8 cellular contexts compared by ENCODE assay signal in genomic region chr16:610513-611381, GRCh38. TPM values are rescaled to one million over a fixed set of nuclear protein-coding genes. Genes with fewer than 3 reads are reported as not detected.
DNase-seq lines count a peak whose midpoint lies in the region; ATAC-seq and TF ChIP-seq lines count a peak whose summit lies in the region.

No MANE protein-coding gene starts in this region.

- intact Hi-C loops in activated CD4-positive, alpha-beta memory T cell treated with anti-CD3 and anti-CD28 coated beads for 36 hours (cut with micrococcal nuclease), result loop anchor here (1.0 kb wide), 1 partner anchor 31 kb away; no protein-coding TSS in a partner anchor
- intact Hi-C loops in transverse colon (cut with DNase I; ENCODE audit: low total_unique reads), result no loop called here

- no peaks in the 10 kb centered on the region for H3K27me3 Mint-ChIP-seq in T-helper 2 cell treated with Interferon-gamma antibody and Interleukin-4, amounts not matched to agents 5 μg/mL and 100 μg/mL, for 36 hours (ENCODE audit: low read depth)
- no peaks in the 10 kb centered on the region for H3K27me3 Mint-ChIP-seq in activated CD4-positive, alpha-beta memory T cell treated with anti-CD3 and anti-CD28 coated beads for 36 hours
- H3K27me3 Mint-ChIP-seq in endothelial cell (ENCODE audit: unreplicated experiment) (peaks cover 8% of the 10 kb centered on the region), nephron progenitor cell (ENCODE audit: low read depth, poor library complexity) (peaks cover 3% of the 10 kb centered on the region)

- H3K4me3 ChIP-seq in transverse colon, result no peak overlapping the region

- H3K27ac ChIP-seq in transverse colon, result peak overlapping the region in 3 of 4 donors; percentile 10 to 43 (median 31)

- TF ChIP-seq POLR2A in transverse colon (IDR thresholded peaks at IDR 0.05), result no peak

- 65% methylated on average over 26 of the region's 28 CpGs; no CpG with 5 or more reads in 1 of the 2 donors for WGBS in transverse colon (ENCODE audit: low coverage in 1 of 2), 2 donors

- H3K4me1 ChIP-seq in transverse colon, result peaks cover 0 to 22% (median 11%) of the 10 kb centered on the region in 4 donors

- ATAC-seq in GM18868 (IDR thresholded peaks at IDR 0.05; ENCODE audit: unreplicated experiment) (no peak), GM19395 (IDR thresholded peaks at IDR 0.05; ENCODE audit: unreplicated experiment) (no peak)

- no peak overlapping the region for H3K27ac Mint-ChIP-seq in T-helper 2 cell treated with Interferon-gamma antibody and Interleukin-4, amounts not matched to agents 5 μg/mL and 100 μg/mL, for 36 hours
- H3K27ac Mint-ChIP-seq in activated CD4-positive, alpha-beta memory T cell treated with anti-CD3 and anti-CD28 coated beads for 36 hours, result no peak overlapping the region
- no peak overlapping the region for H3K27ac Mint-ChIP-seq in endothelial cell (ENCODE audit: unreplicated experiment)
- H3K27ac Mint-ChIP-seq in nephron progenitor cell, result no peak overlapping the region

- CTCF ChIA-PET in activated CD4-positive, alpha-beta memory T cell treated with anti-CD3 and anti-CD28 coated beads for 36 hours (lab: Charles Lee), result interaction anchor here (0.6 to 2.9 kb wide), 8 partner anchors 9 to 34 kb away, joined by 3 to 12 read pairs (median 5); partner anchors contain the start of gene METTL26

- no peaks in the 10 kb centered on the region for H3K9me3 ChIP-seq in transverse colon

- H3K27me3 ChIP-seq in transverse colon, result no peaks in the 10 kb centered on the region

- TF ChIP-seq EP300 in transverse colon (IDR thresholded peaks at IDR 0.05; ENCODE audit: low read depth), result no peak

- H3K36me3 Mint-ChIP-seq in T-helper 2 cell treated with Interferon-gamma antibody and Interleukin-4, amounts not matched to agents 5 μg/mL and 100 μg/mL, for 36 hours (ENCODE audit: low read depth), result no peaks in the 10 kb centered on the region
- peaks cover 3% of the 10 kb centered on the region for H3K36me3 Mint-ChIP-seq in activated CD4-positive, alpha-beta memory T cell treated with anti-CD3 and anti-CD28 coated beads for 36 hours
- H3K36me3 Mint-ChIP-seq in endothelial cell (ENCODE audit: low read depth, unreplicated experiment), result peaks cover 9% of the 10 kb centered on the region
- peaks cover 57% of the 10 kb centered on the region for H3K36me3 Mint-ChIP-seq in nephron progenitor cell (ENCODE audit: low read depth)

- no peaks in the 10 kb centered on the region for H3K9me3 Mint-ChIP-seq in T-helper 2 cell treated with Interferon-gamma antibody and Interleukin-4, amounts not matched to agents 5 μg/mL and 100 μg/mL, for 36 hours
- no peaks in the 10 kb centered on the region for H3K9me3 Mint-ChIP-seq in activated CD4-positive, alpha-beta memory T cell treated with anti-CD3 and anti-CD28 coated beads for 36 hours
- no peaks in the 10 kb centered on the region for H3K9me3 Mint-ChIP-seq in endothelial cell (ENCODE audit: unreplicated experiment)
- H3K9me3 Mint-ChIP-seq in nephron progenitor cell, result peaks cover 39% of the 10 kb centered on the region

- no peaks in the 10 kb centered on the region for H3K36me3 ChIP-seq in transverse colon

- no peaks in the 10 kb centered on the region for H3K4me1 Mint-ChIP-seq in T-helper 2 cell treated with Interferon-gamma antibody and Interleukin-4, amounts not matched to agents 5 μg/mL and 100 μg/mL, for 36 hours (ENCODE audit: low read depth)
- H3K4me1 Mint-ChIP-seq in activated CD4-positive, alpha-beta memory T cell treated with anti-CD3 and anti-CD28 coated beads for 36 hours (ENCODE audit: low read depth), result peaks cover 14% of the 10 kb centered on the region
- H3K4me1 Mint-ChIP-seq in endothelial cell (ENCODE audit: unreplicated experiment), result no peaks in the 10 kb centered on the region
- H3K4me1 Mint-ChIP-seq in nephron progenitor cell, result peaks cover 36% of the 10 kb centered on the region

- TF ChIP-seq CTCF in endothelial cell (IDR thresholded peaks at IDR 0.05; ENCODE audit: unreplicated experiment), result peak; percentile 56
- peak; percentile 42 for TF ChIP-seq CTCF in nephron progenitor cell (IDR thresholded peaks at IDR 0.05)
- peak; percentile 71 to 87 (median 83) for TF ChIP-seq CTCF in transverse colon (IDR thresholded peaks at IDR 0.05)

- peak in 4 of 5 experiments; percentile 23 to 45 (median 38) for DNase-seq in T-helper 2 cell
- DNase-seq in T-helper 2 cell treated with Interferon-gamma antibody and Interleukin-4, amounts not matched to agents 5 μg/mL and 100 μg/mL, for 36 hours (ENCODE audit: low spot score), result no peak
- DNase-seq in activated CD4-positive, alpha-beta memory T cell treated with anti-CD3 and anti-CD28 coated beads for 36 hours, result peak; percentile 76
- peak; percentile 75 for DNase-seq in endothelial cell (ENCODE audit: low spot score)
- no peak for DNase-seq in nephron progenitor cell
- DNase-seq in transverse colon, result peak; percentile 68

- in situ Hi-C loops in transverse colon (cut with MboI; ENCODE audit: low pct_ligation_motif_present in 1 of 4, low pct_unique_long_range_greater_than_20kb in 1 of 4, low sequenced_read_pairs in 3 of 4), result loop anchor here in 1 of 4 donors (25.0 kb wide), 1 partner anchor 98 kb away; no protein-coding TSS in a partner anchor

- H3K4me3 Mint-ChIP-seq in T-helper 2 cell treated with Interferon-gamma antibody and Interleukin-4, amounts not matched to agents 5 μg/mL and 100 μg/mL, for 36 hours, result no peak overlapping the region
- H3K4me3 Mint-ChIP-seq in activated CD4-positive, alpha-beta memory T cell treated with anti-CD3 and anti-CD28 coated beads for 36 hours, result no peak overlapping the region
- H3K4me3 Mint-ChIP-seq in endothelial cell (ENCODE audit: unreplicated experiment) (no peak overlapping the region), nephron progenitor cell (no peak overlapping the region)

- POLR2A ChIA-PET in activated CD4-positive, alpha-beta memory T cell treated with anti-CD3 and anti-CD28 coated beads for 36 hours (lab: Charles Lee), result interaction anchor here (1.2 kb wide), 1 partner anchor 26 kb away, joined by 4 read pairs; the partner anchor contains the start of gene METTL26

RNA-seq across cellular contexts. Expression of gene WFIKKN1, which starts 20.0 kb away (rescaled TPM):
- total RNA-seq in activated CD4-positive, alpha-beta memory T cell treated with anti-CD3 and anti-CD28 coated beads for 36 hours, result under 1 TPM; 0.05 to 0.07 TPM
- total RNA-seq in endothelial cell (ENCODE audit: unreplicated experiment) (0.44 TPM), transverse colon (10 to 100 TPM in 1 of 4 donors, 1 to 10 TPM in 3; 2.3 to 13.1 (median 4.2) TPM)

RNA-seq across cellular contexts. Expression of gene RAB40C, which starts 20.9 kb away (rescaled TPM):
- 10 to 100 TPM; 10.1 to 10.6 TPM for total RNA-seq in activated CD4-positive, alpha-beta memory T cell treated with anti-CD3 and anti-CD28 coated beads for 36 hours
- total RNA-seq in endothelial cell (ENCODE audit: unreplicated experiment), result 18.5 TPM
- total RNA-seq in transverse colon, result 100 to 1,000 TPM in 2 of 4 donors, 10 to 100 TPM in 2; 54.8 to 111 (median 83.5) TPM

RNA-seq across cellular contexts. Expression of gene METTL26, which starts 25.4 kb away (rescaled TPM):
- total RNA-seq in activated CD4-positive, alpha-beta memory T cell treated with anti-CD3 and anti-CD28 coated beads for 36 hours, result 100 to 1,000 TPM; 113 to 117 TPM
- 48.5 TPM for total RNA-seq in endothelial cell (ENCODE audit: unreplicated experiment)
- 10 to 100 TPM; 32.6 to 91.8 (median 86.7) TPM for total RNA-seq in transverse colon

RNA-seq across cellular contexts. Expression of gene MCRIP2, which starts 30.9 kb away (rescaled TPM):
- 10 to 100 TPM; 41.1 to 44.1 TPM for total RNA-seq in activated CD4-positive, alpha-beta memory T cell treated with anti-CD3 and anti-CD28 coated beads for 36 hours
- 2.9 TPM for total RNA-seq in endothelial cell (ENCODE audit: unreplicated experiment)
- total RNA-seq in transverse colon, result 100 to 1,000 TPM; 158 to 267 (median 211) TPM

RNA-seq across cellular contexts. Expression of gene WDR90, which starts 38.4 kb away (rescaled TPM):
- total RNA-seq in activated CD4-positive, alpha-beta memory T cell treated with anti-CD3 and anti-CD28 coated beads for 36 hours, result 10 to 100 TPM; 52.8 to 58.2 TPM
- total RNA-seq in endothelial cell (ENCODE audit: unreplicated experiment) (25.2 TPM), transverse colon (100 to 1,000 TPM in 2 of 4 donors, 10 to 100 TPM in 2; 23.0 to 166 (median 90.2) TPM)

Comparison
In these comparisons a context has a peak if more than half of its experiments do, and no peak if none do; other contexts are left out.
1. DNase-seq: peak in T-helper 2 cell (4 of 5), activated CD4-positive, alpha-beta memory T cell treated with anti-CD3 and anti-CD28 coated beads for 36 hours (single experiment), endothelial cell (single experiment) and transverse colon (single experiment); none in T-helper 2 cell treated with Interferon-gamma antibody and Interleukin-4, amounts not matched to agents 5 μg/mL and 100 μg/mL, for 36 hours (single experiment) and nephron progenitor cell (single experiment).
2. Peak in every context shown above with its lines, with median percentiles within 50 percentile points of each other: CTCF ChIP-seq.